Comparison of ENCODE assay signal across 1 cellular context in genomic region chr2:38615237-38615636, GRCh38.
TF ChIP-seq lines count a peak whose summit lies in the region.

No MANE protein-coding gene starts in this region.

TF ChIP-seq in endothelial cell of umbilical vein, 7 proteins besides CTCF, POLR2A, EP300 and RAD21 (continued from another document):
- no peak for TF ChIP-seq MAX (IDR thresholded peaks at IDR 0.05; ENCODE audit: insufficient read depth, insufficient read length)
- TF ChIP-seq JUN (IDR thresholded peaks at IDR 0.05; ENCODE audit: borderline replicate concordance, insufficient read depth, insufficient read length, low read depth): no peak
- TF ChIP-seq EZH2 (IDR thresholded peaks at IDR 0.05; ENCODE audit: borderline replicate concordance, low read depth, low read length, severe bottlenecking): no peak
- no peak for TF ChIP-seq POLR2AphosphoS5 (IDR thresholded peaks at IDR 0.05; ENCODE audit: insufficient read depth, low read depth, low read length)
- TF ChIP-seq GATA2 (IDR thresholded peaks at IDR 0.05; ENCODE audit: insufficient read depth, insufficient read length, low read depth, low read length): no peak
- TF ChIP-seq MYC (IDR thresholded peaks at IDR 0.05; ENCODE audit: low read depth, low read length): no peak
